Comparison of ENCODE assay signal across 12 cellular contexts in the genomic region with DNA sequence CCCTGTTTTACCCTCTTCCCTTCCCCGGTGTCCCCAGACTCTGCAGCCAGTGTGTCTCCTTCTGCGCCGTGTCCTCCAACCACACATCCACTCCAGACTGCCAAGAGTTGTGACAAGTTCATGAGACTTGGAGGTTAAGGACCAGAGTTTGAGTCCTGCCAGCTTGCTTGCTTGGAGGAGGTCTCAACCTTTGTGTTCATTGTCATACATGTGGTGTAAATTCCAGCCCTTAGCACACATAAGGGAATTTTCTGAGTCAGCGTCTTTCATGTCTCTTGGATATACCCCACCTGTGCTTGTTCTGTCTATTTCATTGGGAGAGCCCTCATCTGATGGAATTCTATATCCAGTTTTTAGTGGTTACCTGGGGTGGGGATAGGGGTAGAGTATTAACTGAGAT. TPM values are rescaled to one million over a fixed set of nuclear protein-coding genes. Genes with fewer than 3 reads are reported as not detected.
"Had no signal": no experiment of that assay in that cellular context is flagged by ENCODE, and none has a peak within 500 bp of the region (broad histone marks: within the 10 kb centered on the region; RNA-seq: fewer than 3 reads in every experiment).

No MANE protein-coding gene starts in this region.

- H3K9me3 ChIP-seq: stomach, thoracic aorta had no signal

- H3K36me3 ChIP-seq: stomach, thoracic aorta had no signal

- H3K27ac ChIP-seq: stomach, thoracic aorta had no signal

- H3K4me3 Mint-ChIP-seq: activated CD4-positive, alpha-beta T cell treated with anti-CD3 and anti-CD28 coated beads, Interleukin-2, amount 10 ng/mL, durations not matched to agents 7 days and 5 days; activated naive CD8-positive, alpha-beta T cell; activated T-cell treated with anti-CD3 and anti-CD28 coated beads, Interleukin-2, amount 50 U/mL, for 72 hours; nephron progenitor cell had no signal

- DNase-seq: activated CD4-positive, alpha-beta T cell treated with anti-CD3 and anti-CD28 coated beads, Interleukin-2, amount 10 ng/mL, durations not matched to agents 7 days and 5 days; activated CD8-positive, alpha-beta memory T cell treated with anti-CD3 and anti-CD28 coated beads, Interleukin-2, amount 50 U/mL, for 48 hours; activated gamma-delta T cell; activated T-cell treated with anti-CD3 and anti-CD28 coated beads, Interleukin-2, amount 50 U/mL, for 72 hours; erythroblast; kidney glomerular epithelial cell; nephron progenitor cell; stimulated activated CD4-positive, alpha-beta T cell treated with anti-CD3 and anti-CD28 coated beads, Interleukin-1b, Interleukin-23, amount 100 ng/mL, for 48 hours; stomach had no signal

- H3K27ac Mint-ChIP-seq: activated CD4-positive, alpha-beta T cell treated with anti-CD3 and anti-CD28 coated beads, Interleukin-2, amount 10 ng/mL, durations not matched to agents 7 days and 5 days; activated naive CD8-positive, alpha-beta T cell; activated T-cell treated with anti-CD3 and anti-CD28 coated beads, Interleukin-2, amount 50 U/mL, for 72 hours had no signal

- H3K36me3 Mint-ChIP-seq: activated naive CD8-positive, alpha-beta T cell had no signal

- H3K4me3 ChIP-seq: stomach, thoracic aorta had no signal

- ATAC-seq: activated T-cell treated with anti-CD3 and anti-CD28 coated beads, Interleukin-2, amount 50 U/mL, for 72 hours; sciatic nerve had no signal

- H3K9me3 Mint-ChIP-seq: activated CD4-positive, alpha-beta T cell treated with anti-CD3 and anti-CD28 coated beads, Interleukin-2, amount 10 ng/mL, durations not matched to agents 7 days and 5 days; activated T-cell treated with anti-CD3 and anti-CD28 coated beads, Interleukin-2, amount 50 U/mL, for 72 hours; nephron progenitor cell had no signal

RNA-seq across cellular contexts. Expression of a gene that starts 13.3 kb away (rescaled TPM):
- total RNA-seq: activated CD4-positive, alpha-beta T cell treated with anti-CD3 and anti-CD28 coated beads, Interleukin-2, amount 10 ng/mL, durations not matched to agents 7 days and 5 days had no signal
